13 cellular contexts compared by ENCODE assay signal in the genomic region with DNA sequence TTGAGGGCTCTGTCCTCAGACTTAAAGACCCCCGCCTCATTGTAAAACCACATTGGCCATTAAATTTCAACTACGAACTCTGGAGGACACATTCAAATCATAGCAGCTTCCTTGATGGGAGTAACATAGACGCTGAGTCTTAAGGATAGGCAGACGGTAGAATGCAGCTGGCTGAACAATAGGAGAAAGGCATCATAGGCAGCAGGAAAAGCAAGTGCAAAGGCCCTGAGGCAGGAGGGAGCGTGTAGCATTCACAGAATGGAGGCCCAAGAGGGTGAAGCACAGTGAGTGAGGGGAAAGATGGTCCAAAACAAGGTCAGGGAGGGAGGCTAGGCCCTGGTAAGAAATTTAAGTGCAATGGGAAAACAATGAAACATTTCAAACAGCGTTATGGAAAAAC. TPM values are rescaled to one million over a fixed set of nuclear protein-coding genes. Genes with fewer than 3 reads are reported as not detected.
DNase-seq lines count a peak whose midpoint lies in the region; ATAC-seq, FAIRE-seq and TF ChIP-seq lines count a peak whose summit lies in the region.
"Had no signal": no experiment of that assay in that cellular context is flagged by ENCODE, and none has a peak within 500 bp of the region (broad histone marks: within the 10 kb centered on the region; RNA-seq: fewer than 3 reads in every experiment).

No MANE protein-coding gene starts in this region.

- POLR2A ChIA-PET in HEK293 (lab: Yijun Ruan, JAX) = no interaction called here
- POLR2A ChIA-PET in IMR-90 (lab: Charles Lee; ENCODE audit: unreplicated experiment) = interaction anchor here (0.7 kb wide), 1 partner anchor 105 kb away, joined by 3 read pairs; no protein-coding TSS in a partner anchor
- POLR2A ChIA-PET in H1 (lab: Charles Lee; ENCODE audit: partially characterized antibody) = no interaction called here

- no peak overlapping the region for H3K14ac ChIP-seq in IMR-90 (replicated peaks; ENCODE audit: low read depth, low read length)
- H3K14ac ChIP-seq in H1 (ENCODE audit: insufficient read length) = no peak overlapping the region

- H3K4ac ChIP-seq in IMR-90 (ENCODE audit: low read depth, low read length) (no peak overlapping the region), H1 (replicated peaks; ENCODE audit: insufficient read length, low read depth, low read length) (no peak overlapping the region)

- H3K4me3 Mint-ChIP-seq in activated T-cell treated with anti-CD3 and anti-CD28 coated beads, Interleukin-2, amount 50 U/mL, for 24 hours = no peak overlapping the region
- H3K4me3 Mint-ChIP-seq: CD4-positive, alpha-beta T cell had no signal

- peaks cover 2% of the 10 kb centered on the region for H3K27me3 Mint-ChIP-seq in activated T-cell treated with anti-CD3 and anti-CD28 coated beads, Interleukin-2, amount 50 U/mL, for 24 hours
- H3K27me3 Mint-ChIP-seq: CD4-positive, alpha-beta T cell had no signal

- H4K20me1 ChIP-seq in IMR-90 (ENCODE audit: insufficient read depth, low read length) = no peaks in the 10 kb centered on the region
- no peaks in the 10 kb centered on the region for H4K20me1 ChIP-seq in H1 (replicated peaks in 1 of 2; ENCODE audit: control insufficient read depth in 1 of 2, insufficient read depth in 2 of 2, low read length in 2 of 2)

- intact Hi-C loops in IMR-90 (cut with micrococcal nuclease) = loop anchor here (1.0 to 5.0 kb wide), 4 partner anchors 52 to 622 kb away; no protein-coding TSS in a partner anchor

- no peak overlapping the region for H3K27ac Mint-ChIP-seq in activated T-cell treated with anti-CD3 and anti-CD28 coated beads, Interleukin-2, amount 50 U/mL, for 24 hours
- H3K27ac Mint-ChIP-seq: CD4-positive, alpha-beta T cell had no signal

- no peaks in the 10 kb centered on the region for H3K36me3 Mint-ChIP-seq in activated T-cell treated with anti-CD3 and anti-CD28 coated beads, Interleukin-2, amount 50 U/mL, for 24 hours (ENCODE audit: low read depth)

- TF ChIP-seq RAD21 in IMR-90 (IDR thresholded peaks at IDR 0.05; ENCODE audit: low read length) (no peak), H1 (IDR thresholded peaks at IDR 0.05 in 1 of 2, conservative IDR thresholded peaks at IDR 0.05 in 1 of 2; ENCODE audit: low read depth in 2 of 2, low read length in 2 of 2) (no peak)

- dilution Hi-C loops in IMR-90 (cut with HindIII; ENCODE audit: low sequenced_read_pairs, unreplicated experiment) = loop anchor here (25.0 kb wide), 1 partner anchor 112 kb away; no protein-coding TSS in a partner anchor

- H2BK15ac ChIP-seq in IMR-90 (ENCODE audit: low read depth, low read length) = no peak overlapping the region
- H2BK15ac ChIP-seq in H1 (ENCODE audit: low read length) = no peak overlapping the region

- H3K4me1 ChIP-seq in HEK293 (ENCODE audit: control insufficient read depth, insufficient read depth, low read length) (no peaks in the 10 kb centered on the region), IMR-90 (ENCODE audit: control insufficient read depth, insufficient read depth, low read length) (no peaks in the 10 kb centered on the region), H1 (replicated peaks in 1 of 4; ENCODE audit: control insufficient read depth in 3 of 4, insufficient read depth in 4 of 4, low read length in 3 of 4) (peaks cover 0 to 4% (median 2%) of the 10 kb centered on the region in 4 experiments; a peak in 2 of 7 replicates)

- DNase-seq in IMR-90 (no peak), H1 (ENCODE audit: low read depth in 1 of 2, low spot score in 2 of 2) (no peak), KG1 (lab: John Stamatoyannopoulos, UW) (no peak), COR-L47 (lab: John Stamatoyannopoulos, UW) (no peak)
- DNase-seq in activated T-cell treated with anti-CD3 and anti-CD28 coated beads, Interleukin-2, amount 50 U/mL, for 24 hours = no peak

- H3K79me1 ChIP-seq in IMR-90 (ENCODE audit: low read depth in 1 of 2, low read length in 2 of 2) (no peaks in the 10 kb centered on the region), H1 (ENCODE audit: low read depth, low read length) (no peaks in the 10 kb centered on the region)

- H3K23me2 ChIP-seq in H1 (ENCODE audit: low read depth, low read length) = no peaks in the 10 kb centered on the region

- H3K4me2 ChIP-seq in IMR-90 (ENCODE audit: low read depth, low read length) = no peak overlapping the region
- no peak overlapping the region for H3K4me2 ChIP-seq in H1 (ENCODE audit: insufficient read depth in 1 of 2, low read depth in 2 of 2, low read length in 2 of 2)

- H3K4me3 ChIP-seq in HEK293 (ENCODE audit: low read depth, low read length) (no peak overlapping the region), IMR-90 (ENCODE audit: insufficient read depth, low read depth, low read length) (no peak overlapping the region), H1 (ENCODE audit: extremely low read depth in 1 of 4, insufficient read depth in 2 of 4, low read depth in 3 of 4, low read length in 4 of 4) (no peak overlapping the region)

- H3K79me2 ChIP-seq in H1 (ENCODE audit: control insufficient read depth in 1 of 2, insufficient read depth in 2 of 2, low read length in 2 of 2) = no peaks in the 10 kb centered on the region

- H3K27me3 ChIP-seq in IMR-90 (ENCODE audit: control insufficient read depth, insufficient read depth, low read length) (peaks cover 10% of the 10 kb centered on the region; the same call in 1 of the 2 replicates), H1 (replicated peaks in 1 of 4; ENCODE audit: control insufficient read depth in 3 of 4, extremely low read depth in 1 of 4, insufficient read depth in 3 of 4, low read length in 3 of 4) (no peaks in the 10 kb centered on the region)
- H3K27me3 ChIP-seq: BE2C had no signal

- H3K27ac ChIP-seq in HEK293 (ENCODE audit: extremely low read depth, low read depth, low read length) (no peak overlapping the region), IMR-90 (ENCODE audit: insufficient read depth, low read length) (no peak overlapping the region), H1 (ENCODE audit: low read depth, low read length) (no peak overlapping the region)
- H3K27ac ChIP-seq: RWPE1 had no signal

- H3K9ac ChIP-seq in IMR-90 (ENCODE audit: low read depth, low read length) (no peak overlapping the region), H1 (replicated peaks in 1 of 4; ENCODE audit: extremely low read depth in 1 of 4, low read depth in 3 of 4, low read length in 3 of 4) (no peak overlapping the region)

- H3K4me1 Mint-ChIP-seq in activated T-cell treated with anti-CD3 and anti-CD28 coated beads, Interleukin-2, amount 50 U/mL, for 24 hours (ENCODE audit: low read depth) = no peaks in the 10 kb centered on the region

- WGBS in IMR-90 (ENCODE audit: extremely low coverage in 2 of 2, insufficient read length in 1 of 2), 2 experiments = 100% methylated on average over 1 of the region's 6 CpGs; no CpG with 5 or more reads in 1 of the 2 experiments
- 81% methylated on average over 6 of the region's 6 CpGs; no CpG with 5 or more reads in 1 of the 2 experiments for WGBS in H1 (ENCODE audit: extremely low coverage in 1 of 2, insufficient coverage in 1 of 2, insufficient read length in 1 of 2, insufficient replicate concordance in 2 of 2, low coverage in 1 of 2, low lambda C conversion rate in 2 of 2, missing lambda C conversion rate in 1 of 2), 2 experiments

- H2AFZ ChIP-seq in IMR-90 (replicated peaks; ENCODE audit: low read length, poor library complexity) = no peak overlapping the region
- no peak overlapping the region for H2AFZ ChIP-seq in H1 (ENCODE audit: low read length)

- H4K5ac ChIP-seq in IMR-90 (ENCODE audit: low read depth, low read length) (no peak overlapping the region), H1 (ENCODE audit: insufficient read length, low read depth, low read length) (no peak overlapping the region)

- H3K23ac ChIP-seq in IMR-90 (ENCODE audit: low read depth, low read length) = no peak overlapping the region
- no peak overlapping the region for H3K23ac ChIP-seq in H1 (ENCODE audit: insufficient read length)

- H3K9me1 ChIP-seq in IMR-90 (ENCODE audit: insufficient read depth, low read length) = peaks cover 5% of the 10 kb centered on the region; the same call in 1 of the 2 replicates

- in situ Hi-C loops in IMR-90 (cut with MboI; ENCODE audit: low sequenced_read_pairs) = loop anchor here (5.0 to 25.0 kb wide), 2 partner anchors 97 to 212 kb away; no protein-coding TSS in a partner anchor

- H2BK20ac ChIP-seq in IMR-90 (ENCODE audit: low read depth, low read length) (no peak overlapping the region), H1 (ENCODE audit: low read length) (peak overlapping the region; percentile 82; the same call in 1 of the 2 replicates)

- TF ChIP-seq POLR2A in GM18505 (IDR thresholded peaks at IDR 0.05; ENCODE audit: borderline replicate concordance, extremely low read depth, insufficient read depth, insufficient read length) (no peak), IMR-90 (IDR thresholded peaks at IDR 0.05; ENCODE audit: low read depth, low read length) (no peak), H1 (IDR thresholded peaks at IDR 0.05; ENCODE audit: control extremely low read depth in 1 of 2, low read depth in 2 of 2, low read length in 2 of 2) (no peak)

- no peak for TF ChIP-seq EP300 in H1 (IDR thresholded peaks at IDR 0.05; ENCODE audit: borderline replicate concordance in 1 of 2, low read depth in 2 of 2, low read length in 2 of 2)

- H3K18ac ChIP-seq in IMR-90 (ENCODE audit: low read depth, low read length) = no peak overlapping the region
- H3K18ac ChIP-seq in H1 (ENCODE audit: extremely low read depth, low read length) = no peak overlapping the region

- H3K9me3 Mint-ChIP-seq in activated T-cell treated with anti-CD3 and anti-CD28 coated beads, Interleukin-2, amount 50 U/mL, for 24 hours = no peaks in the 10 kb centered on the region
- H3K9me3 Mint-ChIP-seq: CD4-positive, alpha-beta T cell had no signal

- CTCF ChIA-PET in HEK293 (lab: Yijun Ruan, JAX) (interaction anchor here (0.5 to 10.1 kb wide), 27 partner anchors 8 to 575 kb away, joined by 3 to 361 read pairs (median 5); a partner anchor contains a TSS), IMR-90 (lab: Yijun Ruan, JAX) (interaction anchor here (0.9 to 4.9 kb wide), 9 partner anchors 19 to 108 kb away, joined by 3 to 66 read pairs (median 5); no protein-coding TSS in a partner anchor), H1 (lab: Charles Lee; ENCODE audit: partially characterized antibody) (interaction anchor here (0.8 to 23.7 kb wide), 26 partner anchors 9 to 645 kb away, joined by 3 to 591 read pairs (median 4); a partner anchor contains a TSS)

- H4K91ac ChIP-seq in IMR-90 (ENCODE audit: insufficient read depth, low read depth, low read length) (no peak overlapping the region), H1 (replicated peaks; ENCODE audit: insufficient read length, low read length) (no peak overlapping the region)

- H4K8ac ChIP-seq in IMR-90 (ENCODE audit: low read depth in 2 of 2, low read length in 2 of 2) (no peak overlapping the region), H1 (ENCODE audit: extremely low read depth, insufficient read depth, low read length) (no peak overlapping the region)

- H3K36me3 ChIP-seq in HEK293 (ENCODE audit: control insufficient read depth in 2 of 2, insufficient read depth in 1 of 2, low read length in 2 of 2) = no peaks in the 10 kb centered on the region
- no peaks in the 10 kb centered on the region for H3K36me3 ChIP-seq in IMR-90 (ENCODE audit: control insufficient read depth, insufficient read depth, low read length)
- no peaks in the 10 kb centered on the region for H3K36me3 ChIP-seq in H1 (ENCODE audit: control insufficient read depth in 2 of 4, insufficient read depth in 4 of 4, low read length in 3 of 4)
- H3K36me3 ChIP-seq: BE2C had no signal

- H2AK9ac ChIP-seq in IMR-90 (replicated peaks; ENCODE audit: low read depth, low read length, poor library complexity) = no peak overlapping the region

- H3K56ac ChIP-seq in IMR-90 (ENCODE audit: extremely low read depth, insufficient read depth, low read length) (no peak overlapping the region), H1 (replicated peaks; ENCODE audit: insufficient read length, low read depth, low read length) (no peak overlapping the region)

- H2BK120ac ChIP-seq in IMR-90 (ENCODE audit: low read depth, low read length) (no peak overlapping the region), H1 (replicated peaks; ENCODE audit: low read depth, low read length) (no peak overlapping the region)

- FAIRE-seq in H1 (lab: Jason Lieb, UNC) = no peak

- BruUV-seq in IMR-90 (replicated peaks; lab: Mats Ljungman, UMichigan) = no TSS peak

- H3K9me3 ChIP-seq in HEK293 (ENCODE audit: control insufficient read depth, insufficient read depth, low read depth, low read length) = no peaks in the 10 kb centered on the region
- no peaks in the 10 kb centered on the region for H3K9me3 ChIP-seq in IMR-90 (ENCODE audit: control insufficient read depth, insufficient read depth, low read length)
- H3K9me3 ChIP-seq in H1 (ENCODE audit: insufficient read depth in 2 of 2, low read depth in 1 of 2, low read length in 1 of 2) = no peaks in the 10 kb centered on the region
- H3K9me3 ChIP-seq: BE2C had no signal

- ATAC-seq in GM18505 (IDR thresholded peaks at IDR 0.05; ENCODE audit: unreplicated experiment) = peak; percentile 7
- ATAC-seq in IMR-90 (ENCODE audit: low read depth) = 0 out of 2 replicates have a peak, but pooled peaks have one; percentile 12
- no peak for ATAC-seq in HG03442 (IDR thresholded peaks at IDR 0.05; ENCODE audit: unreplicated experiment)
- ATAC-seq: HepG2 had no signal

- TF ChIP-seq CTCF in HEK293 (tag by site-specific recombination; IDR thresholded peaks at IDR 0.05) (no peak), IMR-90 (conservative IDR thresholded peaks at IDR 0.05; ENCODE audit: low read depth, low read length) (no peak), H1 (IDR thresholded peaks at IDR 0.05; ENCODE audit: control extremely low read depth in 1 of 3, insufficient read depth in 1 of 3, low read depth in 1 of 3, low read length in 3 of 3) (no peak)

- H2BK12ac ChIP-seq in H1 (ENCODE audit: low read depth, low read length) = no peak overlapping the region; the same call in 1 of the 2 replicates

- H2BK5ac ChIP-seq in IMR-90 (ENCODE audit: low read depth, low read length, poor library complexity, severe bottlenecking) (no peak overlapping the region), H1 (ENCODE audit: low read depth, low read length) (no peak overlapping the region)

- H2AK5ac ChIP-seq in IMR-90 (ENCODE audit: low read depth, low read length) (no peak overlapping the region), H1 (ENCODE audit: low read depth, low read length) (no peak overlapping the region)

RNA-seq across cellular contexts. Expression of a gene that starts 8.6 kb away (rescaled TPM):
- total RNA-seq in IMR-90 (2012; rRNA removed) = 14.9 and 83.9 TPM in 2 replicates
- polyA plus RNA-seq in IMR-90 (2012; rRNA removed) = 62.7 and 93.2 TPM in 2 replicates
- polyA plus RNA-seq in IMR-90 (2012; cell fraction: cytosol; rRNA removed) = 4.3 and 6.6 TPM in 2 replicates
- polyA plus RNA-seq in IMR-90 (2012; cell fraction: nucleus; rRNA removed; ENCODE audit: low replicate concordance) = 0.66 and 6.4 TPM in 2 replicates
- 85.5 and 96.8 TPM in 2 replicates for total RNA-seq in H1 (2021; fragmentation: NEBNext Ultra II Directional; extraction: Animal tissue kit (Norgen Biotek cat#: 25700))
- polyA plus RNA-seq in H1 (2011; rRNA removed) = 15.3 and 41.9 TPM in 2 replicates
- polyA plus RNA-seq in H1 (2011; cell fraction: cytosol; rRNA removed) = 115 TPM
- 6.7 TPM for polyA plus RNA-seq in H1 (2011; cell fraction: nucleus; rRNA removed)
- polyA plus RNA-seq in H1 (2012, experiment 1 of 2) = 76.4 to 133 TPM (median 107 TPM) in 4 replicates
- polyA plus RNA-seq in H1 (2012, experiment 2 of 2) = 171 TPM
- 250 TPM for polyA plus RNA-seq in H1 (2013, experiment 1 of 2)
- 257 TPM for polyA plus RNA-seq in H1 (2013, experiment 2 of 2)
- polyA minus RNA-seq in H1 (2011; rRNA and poly(A)+ RNA removed) = 6.9 and 7.5 TPM in 2 replicates
- 15.0 TPM for polyA minus RNA-seq in H1 (2011; cell fraction: cytosol; rRNA and poly(A)+ RNA removed)
- 19.6 TPM for polyA minus RNA-seq in H1 (2011; cell fraction: nucleus; rRNA and poly(A)+ RNA removed)

RNA-seq across cellular contexts. Expression of a gene that starts 25.5 kb away (rescaled TPM):
- not detected in 2 replicates for total RNA-seq in IMR-90 (2012; rRNA removed)
- polyA plus RNA-seq in IMR-90 (2012; rRNA removed) (not detected in 2 replicates), H1 (2011; rRNA removed) (0.08 TPM in 1 of 2 replicates, not detected in the other)
- not detected in 2 replicates for polyA plus RNA-seq in IMR-90 (2012; cell fraction: cytosol; rRNA removed)
- polyA plus RNA-seq in IMR-90 (2012; cell fraction: nucleus; rRNA removed; ENCODE audit: low replicate concordance) = not detected in 2 replicates
- total RNA-seq in H1 (2021; fragmentation: NEBNext Ultra II Directional; extraction: Animal tissue kit (Norgen Biotek cat#: 25700)) = not detected in 2 replicates
- polyA plus RNA-seq in H1 (2011; cell fraction: cytosol; rRNA removed) = 0.03 TPM
- not detected for polyA plus RNA-seq in H1 (2011; cell fraction: nucleus; rRNA removed)
- 0.09 TPM in 1 of 4 replicates, not detected in the others for polyA plus RNA-seq in H1 (2012, experiment 1 of 2)
- not detected for polyA plus RNA-seq in H1 (2012, experiment 2 of 2)
- polyA plus RNA-seq in H1 (2013, experiment 1 of 2) = 0.04 TPM
- 0.15 TPM for polyA plus RNA-seq in H1 (2013, experiment 2 of 2)
- 0.93 TPM in 1 of 2 replicates, not detected in the other for polyA minus RNA-seq in H1 (2011; rRNA and poly(A)+ RNA removed)
- polyA minus RNA-seq in H1 (2011; cell fraction: cytosol; rRNA and poly(A)+ RNA removed) = not detected
- polyA minus RNA-seq in H1 (2011; cell fraction: nucleus; rRNA and poly(A)+ RNA removed) = not detected
- total RNA-seq: T-helper 2 cell treated with Interferon-gamma antibody and Interleukin-4, amounts not matched to agents 100 ng/mL and 5 ng/mL, for 36 hours had no signal
